Comparison of ENCODE assay signal across 8 cellular contexts in genomic region chr11:86192858-86193257, GRCh38. TPM values are rescaled to one million over a fixed set of nuclear protein-coding genes. Genes with fewer than 3 reads are reported as not detected.
DNase-seq lines count a peak whose midpoint lies in the region; ATAC-seq and TF ChIP-seq lines count a peak whose summit lies in the region.

No MANE protein-coding gene starts in this region.

- H3K4me2 ChIP-seq in SK-N-SH: no peak overlapping the region

- H3K9ac ChIP-seq in SK-N-SH: no peak overlapping the region

- CTCF ChIA-PET in SK-N-SH (lab: Yijun Ruan, JAX): interaction anchor here (0.7 to 6.1 kb wide), 17 partner anchors 9 to 338 kb away, joined by 3 to 49 read pairs (median 4); partner anchors contain the start of genes CCDC83 and PICALM

- POLR2A ChIA-PET in SK-N-SH (lab: Yijun Ruan, JAX): no interaction called here

- H2AFZ ChIP-seq in SK-N-SH (ENCODE audit: low read depth): no peak overlapping the region; the same call in 1 of the 2 replicates

- no peaks in the 10 kb centered on the region for H3F3A ChIP-seq in SK-N-SH (replicated peaks; ENCODE audit: insufficient read depth)

- H3K4me3 ChIP-seq in right atrium auricular region (no peak overlapping the region), SK-N-SH (ENCODE audit: low read depth in 2 of 2, low read length in 1 of 2) (no peak overlapping the region), BE2C (ENCODE audit: low read depth, low read length) (no peak overlapping the region; the same call in 1 of the 2 replicates)

- DNase-seq in DMS79 treated with DMSO at 0.1 percent for 48 hours (lab: John Stamatoyannopoulos, UW) (peak; percentile 83), NCI-H69 (lab: John Stamatoyannopoulos, UW) (peak; percentile 99), right atrium auricular region (ENCODE audit: low spot score) (no peak), GM10266 (ENCODE audit: extremely low spot score) (no peak), germinal center (ENCODE audit: low spot score) (no peak), SK-N-SH (no peak), BE2C (no peak)

- WGBS in SK-N-SH (ENCODE audit: low lambda C conversion rate): 90% methylated on average over 1 of the region's 1 CpG

- no peaks in the 10 kb centered on the region for H3K9me3 ChIP-seq in right atrium auricular region
- no peaks in the 10 kb centered on the region for H3K9me3 ChIP-seq in SK-N-SH
- no peaks in the 10 kb centered on the region for H3K9me3 ChIP-seq in BE2C

- H3K27me3 ChIP-seq in right atrium auricular region (no peaks in the 10 kb centered on the region), SK-N-SH (ENCODE audit: insufficient read depth) (no peaks in the 10 kb centered on the region), BE2C (no peaks in the 10 kb centered on the region; the same call in 1 of the 2 replicates)

- H4K20me1 ChIP-seq in SK-N-SH (ENCODE audit: insufficient read depth): no peaks in the 10 kb centered on the region

- ATAC-seq in HG02610 (IDR thresholded peaks at IDR 0.05; ENCODE audit: unreplicated experiment): peak; percentile 8

- H3K79me2 ChIP-seq in SK-N-SH (ENCODE audit: insufficient read depth): no peaks in the 10 kb centered on the region

- no peak for TF ChIP-seq RAD21 in SK-N-SH (IDR thresholded peaks at IDR 0.05; ENCODE audit: low read length)

- TF ChIP-seq CTCF in right atrium auricular region (IDR thresholded peaks at IDR 0.05) (no peak), GM10266 (IDR thresholded peaks at IDR 0.05; ENCODE audit: control insufficient read depth, insufficient read depth, low read depth, missing control alignments) (no peak), SK-N-SH (IDR thresholded peaks at IDR 0.05) (no peak), BE2C (IDR thresholded peaks at IDR 0.05; ENCODE audit: low read depth, low read length) (no peak)

- no peaks in the 10 kb centered on the region for H3K9me2 ChIP-seq in SK-N-SH

- H3K4me1 ChIP-seq in right atrium auricular region (peaks cover 0 to 25% of the 10 kb centered on the region in 2 donors), SK-N-SH (ENCODE audit: control insufficient read depth in 1 of 2, insufficient read depth in 2 of 2, low read depth in 1 of 2, low read length in 1 of 2) (no peaks in the 10 kb centered on the region; a peak in 3 of 4 replicates), BE2C (no peaks in the 10 kb centered on the region; the same call in none of the 2 replicates)

- H3K36me3 ChIP-seq in right atrium auricular region: no peaks in the 10 kb centered on the region
- H3K36me3 ChIP-seq in SK-N-SH (replicated peaks in 1 of 2; ENCODE audit: control insufficient read depth in 1 of 2, insufficient read depth in 2 of 2, low read length in 1 of 2): no peaks in the 10 kb centered on the region
- H3K36me3 ChIP-seq in BE2C: no peaks in the 10 kb centered on the region

- no peak for TF ChIP-seq EP300 in SK-N-SH (IDR thresholded peaks at IDR 0.05; ENCODE audit: borderline replicate concordance in 1 of 2, low read depth in 1 of 2, low read length in 1 of 2)

- H3K27ac ChIP-seq in right atrium auricular region (peak overlapping the region; percentile 39 to 57), SK-N-SH (ENCODE audit: low read depth in 2 of 2, low read length in 1 of 2) (no peak overlapping the region)

TF ChIP-seq in SK-N-SH, 30 proteins besides CTCF, POLR2A, EP300 and RAD21 (continues in another document):
- TF ChIP-seq, protein P1, sequence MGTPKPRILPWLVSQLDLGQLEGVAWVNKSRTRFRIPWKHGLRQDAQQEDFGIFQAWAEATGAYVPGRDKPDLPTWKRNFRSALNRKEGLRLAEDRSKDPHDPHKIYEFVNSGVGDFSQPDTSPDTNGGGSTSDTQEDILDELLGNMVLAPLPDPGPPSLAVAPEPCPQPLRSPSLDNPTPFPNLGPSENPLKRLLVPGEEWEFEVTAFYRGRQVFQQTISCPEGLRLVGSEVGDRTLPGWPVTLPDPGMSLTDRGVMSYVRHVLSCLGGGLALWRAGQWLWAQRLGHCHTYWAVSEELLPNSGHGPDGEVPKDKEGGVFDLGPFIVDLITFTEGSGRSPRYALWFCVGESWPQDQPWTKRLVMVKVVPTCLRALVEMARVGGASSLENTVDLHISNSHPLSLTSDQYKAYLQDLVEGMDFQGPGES (IDR thresholded peaks at IDR 0.05; ENCODE audit: low read depth, low read length): no peak
- TF ChIP-seq JUND (IDR thresholded peaks at IDR 0.05) (no peak), RCOR1 (IDR thresholded peaks at IDR 0.05; ENCODE audit: low read length) (no peak), CHD2 (IDR thresholded peaks at IDR 0.05; ENCODE audit: low read length, partially characterized antibody) (no peak), SMC3 (IDR thresholded peaks at IDR 0.05; ENCODE audit: low read depth, low read length) (no peak), MEF2A (IDR thresholded peaks at IDR 0.05; ENCODE audit: borderline replicate concordance, low read depth) (no peak), FOXJ3 (CRISPR knock-in tag; IDR thresholded peaks at IDR 0.05) (no peak), RXRA (IDR thresholded peaks at IDR 0.05; ENCODE audit: borderline replicate concordance, low read depth) (no peak), USF2 (IDR thresholded peaks at IDR 0.05; ENCODE audit: borderline replicate concordance, low read depth, low read length) (no peak), FOXM1 (IDR thresholded peaks at IDR 0.05; ENCODE audit: low read depth) (no peak), FOSL2 (IDR thresholded peaks at IDR 0.05; ENCODE audit: borderline replicate concordance, low read depth) (no peak), RFX5 (IDR thresholded peaks at IDR 0.05; ENCODE audit: low read length) (no peak), REST (IDR thresholded peaks at IDR 0.05; ENCODE audit: low read depth, low read length) (no peak)
- TF ChIP-seq, protein P2, sequence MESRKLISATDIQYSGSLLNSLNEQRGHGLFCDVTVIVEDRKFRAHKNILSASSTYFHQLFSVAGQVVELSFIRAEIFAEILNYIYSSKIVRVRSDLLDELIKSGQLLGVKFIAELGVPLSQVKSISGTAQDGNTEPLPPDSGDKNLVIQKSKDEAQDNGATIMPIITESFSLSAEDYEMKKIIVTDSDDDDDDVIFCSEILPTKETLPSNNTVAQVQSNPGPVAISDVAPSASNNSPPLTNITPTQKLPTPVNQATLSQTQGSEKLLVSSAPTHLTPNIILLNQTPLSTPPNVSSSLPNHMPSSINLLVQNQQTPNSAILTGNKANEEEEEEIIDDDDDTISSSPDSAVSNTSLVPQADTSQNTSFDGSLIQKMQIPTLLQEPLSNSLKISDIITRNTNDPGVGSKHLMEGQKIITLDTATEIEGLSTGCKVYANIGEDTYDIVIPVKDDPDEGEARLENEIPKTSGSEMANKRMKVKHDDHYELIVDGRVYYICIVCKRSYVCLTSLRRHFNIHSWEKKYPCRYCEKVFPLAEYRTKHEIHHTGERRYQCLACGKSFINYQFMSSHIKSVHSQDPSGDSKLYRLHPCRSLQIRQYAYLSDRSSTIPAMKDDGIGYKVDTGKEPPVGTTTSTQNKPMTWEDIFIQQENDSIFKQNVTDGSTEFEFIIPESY (IDR thresholded peaks at IDR 0.05; ENCODE audit: borderline replicate concordance, low read depth): no peak
- TF ChIP-seq, protein P3, sequence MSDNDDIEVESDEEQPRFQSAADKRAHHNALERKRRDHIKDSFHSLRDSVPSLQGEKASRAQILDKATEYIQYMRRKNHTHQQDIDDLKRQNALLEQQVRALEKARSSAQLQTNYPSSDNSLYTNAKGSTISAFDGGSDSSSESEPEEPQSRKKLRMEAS (IDR thresholded peaks at IDR 0.05; ENCODE audit: low read depth): no peak

RNA-seq across cellular contexts. Expression of gene EED, which starts 51.7 kb away (rescaled TPM):
- total RNA-seq in right atrium auricular region: 1 to 10 TPM; 8.2 to 8.3 TPM
- 12.8 and 14.2 TPM in 2 replicates for polyA plus RNA-seq in SK-N-SH (2012; rRNA removed)
- 13.3 and 13.9 TPM in 2 replicates for polyA plus RNA-seq in SK-N-SH (2012; cell fraction: cytosol; rRNA removed)
- 21.7 and 33.6 TPM in 2 replicates for polyA plus RNA-seq in SK-N-SH (2012; cell fraction: nucleus; rRNA removed)
- polyA plus RNA-seq in BE2C (2012; ENCODE audit: insufficient read depth, insufficient read length, low read depth): 15.4 TPM

Comparison
In these comparisons a context has a peak if more than half of its experiments do, and no peak if none do; other contexts are left out.
1. DNase-seq: peak in DMS79 treated with DMSO at 0.1 percent for 48 hours (single experiment) and NCI-H69 (single experiment); none in right atrium auricular region (single experiment), GM10266 (single experiment), germinal center (single experiment), SK-N-SH (single experiment) and BE2C (single experiment).
2. H3K27ac ChIP-seq: peak in right atrium auricular region (2 of 2); none in SK-N-SH (0 of 2).